4 cellular contexts compared by ENCODE assay signal in the genomic region with DNA sequence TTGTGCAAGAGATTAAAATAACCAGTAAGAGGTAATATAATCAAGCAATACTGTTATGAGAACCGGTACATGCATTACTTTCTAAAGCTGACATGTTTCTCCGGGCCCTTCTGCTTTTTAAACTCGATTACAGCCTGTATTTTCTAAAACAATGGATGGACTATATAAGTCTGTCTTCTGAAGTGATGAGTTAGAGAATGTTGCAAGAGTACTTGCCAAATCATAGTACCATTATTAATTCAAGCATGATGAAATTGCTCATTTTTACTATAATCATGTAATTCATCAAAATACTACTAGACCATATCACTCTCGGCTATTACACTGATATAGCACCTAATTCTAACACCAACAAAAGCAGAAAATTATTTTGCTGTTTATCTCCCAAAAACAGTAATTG.
"Had no signal": no experiment of that assay in that cellular context is flagged by ENCODE, and none has a peak within 500 bp of the region (broad histone marks: within the 10 kb centered on the region; RNA-seq: fewer than 3 reads in every experiment).

No MANE protein-coding gene starts in this region.

- DNase-seq: H9, HCEC 1CT, IMR-90 had no signal

- H3K4me3 Mint-ChIP-seq: GM23338, H9 had no signal

- H3K4me3 ChIP-seq: GM23338 had no signal

- H3K4me1 Mint-ChIP-seq: GM23338 had no signal

- H3K4me2 ChIP-seq: GM23338 had no signal

- H2AFZ ChIP-seq: GM23338 had no signal

- H3K9me3 Mint-ChIP-seq: GM23338 had no signal

- ATAC-seq: GM23338 had no signal

- H3K27ac Mint-ChIP-seq: GM23338, H9 had no signal
